30 cellular contexts compared by ENCODE assay signal in genomic region chr6:1468126-1468525, GRCh38.
"Had no signal": no experiment of that assay in that cellular context is flagged by ENCODE, and none has a peak within 500 bp of the region (broad histone marks: within the 10 kb centered on the region; RNA-seq: fewer than 3 reads in every experiment).

No MANE protein-coding gene starts in this region.

- H3K9me3 Mint-ChIP-seq: activated naive CD4-positive, alpha-beta T cell treated with anti-CD3 and anti-CD28 coated beads, Interleukin-2, amount 50 U/mL, for 72 hours; activated T-helper 2 cell treated with anti-CD3 and anti-CD28 coated beads, Interferon-gamma antibody, Interleukin-2, Interleukin-4, amounts not matched to agents 10 μg/mL and 5 μg/mL and 100 μg/mL, durations not matched to agents 14 hours and 24 hours and 36 hours; central memory CD8-positive, alpha-beta T cell; dendritic cell treated with granulocyte-macrophage colony-stimulating factor and Interleukin-4, amounts not matched to agents 40 ng/mL and 50 ng/mL, for 4 days; immature natural killer cell; naive thymus-derived CD8-positive, alpha-beta T cell; neural crest cell; T-helper 2 cell treated with Interferon-gamma antibody and Interleukin-4, amounts not matched to agents 5 μg/mL and 100 μg/mL, for 36 hours had no signal

- FAIRE-seq: endometrium had no signal

- H3K4me1 Mint-ChIP-seq: activated CD4-positive, alpha-beta T cell treated with anti-CD3 and anti-CD28 coated beads for 36 hours; activated CD8-positive, alpha-beta memory T cell treated with anti-CD3 and anti-CD28 coated beads, Interleukin-2, amount 10 ng/mL, durations not matched to agents 7 days and 5 days; central memory CD8-positive, alpha-beta T cell had no signal

- H3K36me3 Mint-ChIP-seq: activated CD8-positive, alpha-beta memory T cell treated with anti-CD3 and anti-CD28 coated beads, Interleukin-2, amount 10 ng/mL, durations not matched to agents 7 days and 5 days; activated naive CD4-positive, alpha-beta T cell treated with anti-CD3 and anti-CD28 coated beads, Interleukin-2, amount 50 U/mL, for 72 hours; immature natural killer cell; naive thymus-derived CD8-positive, alpha-beta T cell had no signal

- H3K9me3 ChIP-seq: breast epithelium, esophagus squamous epithelium, heart right ventricle, right lobe of liver, testis, transverse colon, uterus had no signal

- ATAC-seq: activated CD4-positive, alpha-beta T cell treated with anti-CD3 and anti-CD28 coated beads for 36 hours; activated CD8-positive, alpha-beta memory T cell treated with anti-CD3 and anti-CD28 coated beads, Interleukin-2, amount 10 ng/mL, durations not matched to agents 7 days and 5 days; activated CD8-positive, alpha-beta T cell treated with anti-CD3 and anti-CD28 coated beads, Interleukin-2, amount 10 ng/mL, durations not matched to agents 7 days and 5 days; activated naive CD4-positive, alpha-beta T cell treated with anti-CD3 and anti-CD28 coated beads, Interleukin-2, amount 50 U/mL, for 72 hours; heart right ventricle; naive thymus-derived CD8-positive, alpha-beta T cell; right lobe of liver; stimulated activated naive CD8-positive, alpha-beta T cell treated with anti-CD3 and anti-CD28 coated beads, Interleukin-15, Interleukin-2, amounts not matched to agents 100 U/mL and 50 U/mL, for 24 hours had no signal

- H3K27me3 ChIP-seq: breast epithelium, right lobe of liver, testis, transverse colon, uterus had no signal

- H3K36me3 ChIP-seq: breast epithelium, esophagus squamous epithelium, heart right ventricle, right lobe of liver, transverse colon, uterus had no signal

- H3K4me3 Mint-ChIP-seq: activated CD4-positive, alpha-beta T cell treated with anti-CD3 and anti-CD28 coated beads for 36 hours; activated CD8-positive, alpha-beta memory T cell treated with anti-CD3 and anti-CD28 coated beads, Interleukin-2, amount 10 ng/mL, durations not matched to agents 7 days and 5 days; activated CD8-positive, alpha-beta T cell treated with anti-CD3 and anti-CD28 coated beads, Interleukin-2, amount 10 ng/mL, durations not matched to agents 7 days and 5 days; central memory CD8-positive, alpha-beta T cell; dendritic cell treated with granulocyte-macrophage colony-stimulating factor and Interleukin-4, amounts not matched to agents 40 ng/mL and 50 ng/mL, for 4 days; immature natural killer cell; naive thymus-derived CD8-positive, alpha-beta T cell; neural crest cell; T-helper 2 cell treated with Interferon-gamma antibody and Interleukin-4, amounts not matched to agents 5 μg/mL and 100 μg/mL, for 36 hours had no signal

- H3K27ac ChIP-seq: breast epithelium, epithelial cell of prostate, esophagus squamous epithelium, heart right ventricle, right lobe of liver, testis, transverse colon, uterus had no signal

- H3K4me1 ChIP-seq: breast epithelium, heart right ventricle, right lobe of liver, testis, transverse colon, uterus had no signal

- H3K27ac Mint-ChIP-seq: activated CD4-positive, alpha-beta T cell treated with anti-CD3 and anti-CD28 coated beads for 36 hours; activated CD8-positive, alpha-beta memory T cell treated with anti-CD3 and anti-CD28 coated beads, Interleukin-2, amount 10 ng/mL, durations not matched to agents 7 days and 5 days; activated CD8-positive, alpha-beta T cell treated with anti-CD3 and anti-CD28 coated beads, Interleukin-2, amount 10 ng/mL, durations not matched to agents 7 days and 5 days; activated naive CD4-positive, alpha-beta T cell treated with anti-CD3 and anti-CD28 coated beads, Interleukin-2, amount 50 U/mL, for 72 hours; activated T-helper 2 cell treated with anti-CD3 and anti-CD28 coated beads, Interferon-gamma antibody, Interleukin-2, Interleukin-4, amounts not matched to agents 10 μg/mL and 5 μg/mL and 100 μg/mL, durations not matched to agents 14 hours and 24 hours and 36 hours; dendritic cell treated with granulocyte-macrophage colony-stimulating factor and Interleukin-4, amounts not matched to agents 40 ng/mL and 50 ng/mL, for 4 days; immature natural killer cell; naive thymus-derived CD8-positive, alpha-beta T cell; T-helper 2 cell treated with Interferon-gamma antibody and Interleukin-4, amounts not matched to agents 5 μg/mL and 100 μg/mL, for 36 hours had no signal

- DNase-seq: activated CD4-positive, alpha-beta T cell treated with anti-CD3 and anti-CD28 coated beads for 36 hours; activated CD4-positive, CD25-positive, alpha-beta regulatory T cell; activated CD8-positive, alpha-beta memory T cell treated with anti-CD3 and anti-CD28 coated beads, Interleukin-2, amount 10 ng/mL, durations not matched to agents 7 days and 5 days; activated CD8-positive, alpha-beta T cell treated with anti-CD3 and anti-CD28 coated beads, Interleukin-2, amount 10 ng/mL, durations not matched to agents 7 days and 5 days; activated naive CD4-positive, alpha-beta T cell; activated T-cell treated with anti-CD3 and anti-CD28 coated beads, Interleukin-2, amount 50 U/mL, for 48 hours; effector CD4-positive, alpha-beta T cell; esophagus squamous epithelium; foreskin melanocyte; heart right ventricle; immature natural killer cell; midbrain; naive thymus-derived CD8-positive, alpha-beta T cell; posterior cingulate gyrus; right lobe of liver; stimulated activated CD4-positive, alpha-beta T cell treated with anti-CD3 and anti-CD28 coated beads, Interleukin-12 subunit alpha, Interleukin-12 subunit beta, amount 100 ng/mL, for 4 hours; stimulated activated CD4-positive, alpha-beta T cell treated with anti-CD3 and anti-CD28 coated beads, Interleukin-4, amount 100 ng/mL, for 1 hour; stimulated activated naive CD8-positive, alpha-beta T cell treated with anti-CD3 and anti-CD28 coated beads, Interleukin-15, Interleukin-2, amounts not matched to agents 100 U/mL and 50 U/mL, for 24 hours; testis; transverse colon; uterus had no signal

- H3K4me3 ChIP-seq: breast epithelium, esophagus squamous epithelium, heart right ventricle, right lobe of liver, testis, transverse colon, uterus had no signal
